In genomic region chr11:130861902-130862552, GRCh38 we compare ENCODE assay signal across 8 cellular contexts. TPM values are rescaled to one million over a fixed set of nuclear protein-coding genes. Genes with fewer than 3 reads are reported as not detected.
DNase-seq lines count a peak whose midpoint lies in the region; TF ChIP-seq lines count a peak whose summit lies in the region.

No MANE protein-coding gene starts in this region.

- H3K9me3 ChIP-seq in SJSA1 (replicated peaks), result no peaks in the 10 kb centered on the region
- no peaks in the 10 kb centered on the region for H3K9me3 ChIP-seq in ovary
- H3K9me3 ChIP-seq in thyroid gland, result no peaks in the 10 kb centered on the region

- intact Hi-C loops in ovary (cut with DNase I) (loop anchor here (1.0 to 5.0 kb wide), 4 partner anchors 425 to 431 kb away; no protein-coding TSS in a partner anchor), thyroid gland (cut with DNase I) (loop anchor here (2.0 kb wide), 1 partner anchor 427 kb away; no protein-coding TSS in a partner anchor)

- TF ChIP-seq CTCF in HFF-Myc (IDR thresholded peaks at IDR 0.05; ENCODE audit: low read depth, low read length, missing control alignments) (peak; percentile 100), ovary (IDR thresholded peaks at IDR 0.05) (peak; percentile 99 to 100 (median 100)), thyroid gland (IDR thresholded peaks at IDR 0.05) (peak; percentile 99 to 100 (median 100))

- peak; percentile 89 for DNase-seq in GM03348 (ENCODE audit: low spot score)
- DNase-seq in HFF-Myc (ENCODE audit: extremely low read depth, low read depth), result peak; percentile 71
- peak; percentile 92 for DNase-seq in NAMALWA (ENCODE audit: low spot score)
- DNase-seq in SJSA1 (ENCODE audit: low read depth in 1 of 2, low spot score in 2 of 2), result peak; percentile 60 to 82
- peak; percentile 86 for DNase-seq in activated gamma-delta T cell treated with Interleukin-2 at 50 U/mL for 16 hours
- DNase-seq in germinal center (ENCODE audit: low spot score), result peak; percentile 83
- peak; percentile 88 to 95 (median 93) for DNase-seq in ovary
- peak; percentile 92 to 94 for DNase-seq in thyroid gland

- H3K36me3 ChIP-seq in SJSA1, result no peaks in the 10 kb centered on the region
- H3K36me3 ChIP-seq in ovary, result no peaks in the 10 kb centered on the region
- H3K36me3 ChIP-seq in thyroid gland, result no peaks in the 10 kb centered on the region

- H3K27me3 ChIP-seq in SJSA1 (replicated peaks) (no peaks in the 10 kb centered on the region), ovary (no peaks in the 10 kb centered on the region), thyroid gland (no peaks in the 10 kb centered on the region)

- TF ChIP-seq EP300 in ovary (IDR thresholded peaks at IDR 0.05), result no peak

- 11 to 14% (median 13%) methylated on average over 24 to 25 of the region's 25 CpGs for WGBS in ovary, 3 donors
- WGBS in thyroid gland, 2 donors, result 14 to 36% methylated on average over 11 to 25 of the region's 25 CpGs

- H3K4me1 ChIP-seq in SJSA1 (replicated peaks), result no peaks in the 10 kb centered on the region
- H3K4me1 ChIP-seq in ovary (ENCODE audit: insufficient read depth), result no peaks in the 10 kb centered on the region
- H3K4me1 ChIP-seq in thyroid gland, result peaks cover 0 to 8% of the 10 kb centered on the region in 2 donors

- peak; percentile 46 for TF ChIP-seq POLR2A in ovary (IDR thresholded peaks at IDR 0.05)
- TF ChIP-seq POLR2A in thyroid gland (IDR thresholded peaks at IDR 0.05), result no peak

- H3K4me3 ChIP-seq in HFF-Myc (replicated peaks; ENCODE audit: low read depth, low read length), result no peak overlapping the region
- H3K4me3 ChIP-seq in SJSA1, result no peak overlapping the region
- H3K4me3 ChIP-seq in ovary, result no peak overlapping the region
- no peak overlapping the region for H3K4me3 ChIP-seq in thyroid gland (replicated peaks in 1 of 3)

- H3K27ac ChIP-seq in SJSA1, result no peak overlapping the region
- H3K27ac ChIP-seq in ovary, result no peak overlapping the region
- no peak overlapping the region for H3K27ac ChIP-seq in thyroid gland

RNA-seq across cellular contexts. Expression of gene SNX19, which starts 54.3 kb away (rescaled TPM):
- 50.2 and 68.9 TPM in 2 replicates for total RNA-seq in SJSA1 (2014; rRNA removed; shearing (Covaris generic))
- total RNA-seq in ovary (10 to 100 TPM; 39.7 to 77.4 (median 49.3) TPM), thyroid gland (100 to 1,000 TPM in 3 of 4 donors, 10 to 100 TPM in 1; 82.1 to 146 (median 127) TPM)
- 10 to 100 TPM; 19.3 to 45.0 TPM for polyA plus RNA-seq in ovary
